Comparison of ENCODE assay signal across 1 cellular context in genomic region chr5:60672693-60673264, GRCh38.
TF ChIP-seq lines count a peak whose summit lies in the region.

No MANE protein-coding gene starts in this region.

TF ChIP-seq in HepG2, 621 proteins besides CTCF, POLR2A, EP300 and RAD21 (continued from another document and continues in another):
- no peak for TF ChIP-seq ZNF687 (CRISPR knock-in tag; IDR thresholded peaks at IDR 0.05)
- TF ChIP-seq ZBTB38 (CRISPR knock-in tag; IDR thresholded peaks at IDR 0.05), result no peak
- TF ChIP-seq ZNF619 (CRISPR knock-in tag; IDR thresholded peaks at IDR 0.05), result no peak
- no peak for TF ChIP-seq ZNF430 (CRISPR knock-in tag; IDR thresholded peaks at IDR 0.05)
- peak; percentile 93 for TF ChIP-seq SALL1 (CRISPR knock-in tag; IDR thresholded peaks at IDR 0.05)
- TF ChIP-seq NR2F2 (IDR thresholded peaks at IDR 0.05; ENCODE audit: borderline replicate concordance, low read depth), result peak; percentile 97
- peak; percentile 66; the same call in 1 of the 2 replicates for TF ChIP-seq ZSCAN25 (CRISPR knock-in tag; IDR thresholded peaks at IDR 0.05)
- TF ChIP-seq KMT2A (CRISPR knock-in tag; IDR thresholded peaks at IDR 0.05), result peak; percentile 35; the same call in 1 of the 2 replicates
- peak; percentile 82; the same call in 1 of the 2 replicates for TF ChIP-seq NKX3-1 (CRISPR knock-in tag; IDR thresholded peaks at IDR 0.05)
- no peak for TF ChIP-seq SIN3A (IDR thresholded peaks at IDR 0.05; ENCODE audit: borderline replicate concordance, low read depth, low read length)
- TF ChIP-seq PAWR (CRISPR knock-in tag; IDR thresholded peaks at IDR 0.05; ENCODE audit: borderline replicate concordance), result no peak
- TF ChIP-seq ZNF232 (CRISPR knock-in tag; IDR thresholded peaks at IDR 0.05; ENCODE audit: borderline replicate concordance), result no peak; the same call in 1 of the 2 replicates
- no peak; the same call in 1 of the 2 replicates for TF ChIP-seq TRIM24 (CRISPR knock-in tag; IDR thresholded peaks at IDR 0.05)
- no peak for TF ChIP-seq ZNF260 (CRISPR knock-in tag; IDR thresholded peaks at IDR 0.05; ENCODE audit: borderline replicate concordance, low read depth)
- TF ChIP-seq DR1 (CRISPR knock-in tag; IDR thresholded peaks at IDR 0.05), result no peak
- no peak for TF ChIP-seq ZSCAN22 (CRISPR knock-in tag; IDR thresholded peaks at IDR 0.05)
- no peak for TF ChIP-seq SOX6 (IDR thresholded peaks at IDR 0.05)
- peak; percentile 100 for TF ChIP-seq SOX6 (CRISPR knock-in tag; IDR thresholded peaks at IDR 0.05)
- peak; percentile 79 for TF ChIP-seq SP5 (CRISPR knock-in tag; IDR thresholded peaks at IDR 0.05; ENCODE audit: borderline replicate concordance, low read depth)
- TF ChIP-seq MLLT10 (CRISPR knock-in tag; IDR thresholded peaks at IDR 0.05), result no peak
- TF ChIP-seq CHD2 (IDR thresholded peaks at IDR 0.05; ENCODE audit: low read depth, low read length), result no peak
- TF ChIP-seq ZNF552 (CRISPR knock-in tag; IDR thresholded peaks at IDR 0.05; ENCODE audit: borderline replicate concordance), result no peak
- peak; percentile 62; the same call in 1 of the 2 replicates for TF ChIP-seq ARID3A (IDR thresholded peaks at IDR 0.05; ENCODE audit: low read depth, low read length)
- TF ChIP-seq ZNF121 (CRISPR knock-in tag; IDR thresholded peaks at IDR 0.05), result no peak
- TF ChIP-seq TCF7L2 (IDR thresholded peaks at IDR 0.05; ENCODE audit: low read depth, low read length), result peak; percentile 88
- TF ChIP-seq ZBTB39 (CRISPR knock-in tag; IDR thresholded peaks at IDR 0.05), result peak; percentile 95
- TF ChIP-seq GABPA (IDR thresholded peaks at IDR 0.05; ENCODE audit: low read depth, low read length), result no peak
- no peak; the same call in 1 of the 2 replicates for TF ChIP-seq GABPA (CRISPR knock-in tag; IDR thresholded peaks at IDR 0.05; ENCODE audit: low read depth)
- 0 out of 2 replicates have a peak, but pooled peaks have one; percentile 57 for TF ChIP-seq EHMT2 (IDR thresholded peaks at IDR 0.05; ENCODE audit: borderline replicate concordance, low read depth, low read length)
- peak; percentile 40; the same call in 1 of the 2 replicates for TF ChIP-seq ZNF629 (CRISPR knock-in tag; conservative IDR thresholded peaks at IDR 0.05)
- no peak for TF ChIP-seq ZNF841 (CRISPR knock-in tag; IDR thresholded peaks at IDR 0.05; ENCODE audit: borderline replicate concordance)
- TF ChIP-seq PRDM15 (CRISPR knock-in tag; IDR thresholded peaks at IDR 0.05), result no peak
- TF ChIP-seq NCOR1 (IDR thresholded peaks at IDR 0.05; ENCODE audit: borderline replicate concordance, low read length), result peak; percentile 86; the same call in 1 of the 2 replicates
- TF ChIP-seq ZFY (CRISPR knock-in tag; IDR thresholded peaks at IDR 0.05), result 0 out of 2 replicates have a peak, but pooled peaks have one; percentile 14
- TF ChIP-seq ZNF773 (CRISPR knock-in tag; IDR thresholded peaks at IDR 0.05; ENCODE audit: borderline replicate concordance), result no peak
- no peak for TF ChIP-seq SMC3 (IDR thresholded peaks at IDR 0.05; ENCODE audit: low read length)
- TF ChIP-seq THAP11 (CRISPR knock-in tag; IDR thresholded peaks at IDR 0.05), result peak; percentile 57
- TF ChIP-seq CSRNP2 (CRISPR knock-in tag; conservative IDR thresholded peaks at IDR 0.05; ENCODE audit: low read depth), result no peak
- TF ChIP-seq ZNF124 (CRISPR knock-in tag; IDR thresholded peaks at IDR 0.05), result peak; percentile 80; the same call in 1 of the 2 replicates
- peak; percentile 90 for TF ChIP-seq NR2C2 (CRISPR knock-in tag; IDR thresholded peaks at IDR 0.05; ENCODE audit: borderline replicate concordance)
- peak; percentile 48; the same call in 1 of the 2 replicates for TF ChIP-seq ZNF614 (CRISPR knock-in tag; IDR thresholded peaks at IDR 0.05; ENCODE audit: borderline replicate concordance)
- no peak for TF ChIP-seq TRAFD1 (CRISPR knock-in tag; IDR thresholded peaks at IDR 0.05; ENCODE audit: borderline replicate concordance)
- TF ChIP-seq ZBTB14 (CRISPR knock-in tag; IDR thresholded peaks at IDR 0.05), result no peak
- 0 out of 2 replicates have a peak, but pooled peaks have one; percentile 38 for TF ChIP-seq ZBTB44 (CRISPR knock-in tag; IDR thresholded peaks at IDR 0.05)
- TF ChIP-seq ISL2 (CRISPR knock-in tag; IDR thresholded peaks at IDR 0.05), result peak; percentile 99
- TF ChIP-seq IKZF4 (CRISPR knock-in tag; IDR thresholded peaks at IDR 0.05; ENCODE audit: borderline replicate concordance, low read depth, not compliant biosample characterization), result no peak
